Comparison of ENCODE assay signal across 7 cellular contexts in the genomic region with DNA sequence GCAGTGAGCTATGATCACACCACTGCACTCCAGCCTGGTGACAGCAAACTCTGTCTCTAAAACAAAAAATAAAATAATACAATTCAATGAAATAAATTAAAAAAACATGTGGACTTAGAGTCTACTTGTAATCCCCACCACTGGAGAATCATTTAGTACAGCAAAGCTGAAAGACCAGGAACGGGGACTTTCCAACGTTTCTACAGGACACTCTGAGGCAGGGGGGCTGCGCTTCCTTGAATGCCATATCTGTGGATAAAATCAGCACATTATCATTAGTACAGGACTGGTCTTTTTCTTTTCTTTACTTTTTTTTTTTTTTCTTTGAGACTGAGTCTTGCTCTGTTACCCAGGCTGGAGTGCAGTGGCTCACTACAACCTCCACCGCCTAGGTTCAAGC.
"Had no signal": no experiment of that assay in that cellular context is flagged by ENCODE, and none has a peak within 500 bp of the region (broad histone marks: within the 10 kb centered on the region; RNA-seq: fewer than 3 reads in every experiment).

No MANE protein-coding gene starts in this region.

- ATAC-seq: HepG2, K562 had no signal

- H3K4me2 ChIP-seq: KMS-11 had no signal

- H3K27ac ChIP-seq: HL-60, KMS-11 had no signal

- H3K9ac ChIP-seq: KMS-11 had no signal

- H3K4me3 ChIP-seq: K562 had no signal

- DNase-seq: IMR-90, KBM-7, KG1 had no signal
